9 cellular contexts compared by ENCODE assay signal in genomic region chr19:56253737-56254136, GRCh38. TPM values are rescaled to one million over a fixed set of nuclear protein-coding genes. Genes with fewer than 3 reads are reported as not detected.
DNase-seq lines count a peak whose midpoint lies in the region; ATAC-seq and TF ChIP-seq lines count a peak whose summit lies in the region.
"Had no signal": no experiment of that assay in that cellular context is flagged by ENCODE, and none has a peak within 500 bp of the region (broad histone marks: within the 10 kb centered on the region; RNA-seq: fewer than 3 reads in every experiment).

No MANE protein-coding gene starts in this region.

- no peaks in the 10 kb centered on the region for H3K9me3 ChIP-seq in left lung
- H3K9me3 ChIP-seq: HAP-1 had no signal

- H3F3A ChIP-seq in GM23338 (replicated peaks; ENCODE audit: low read depth) = no peaks in the 10 kb centered on the region

- no peak overlapping the region for H2AFZ ChIP-seq in GM23338

- H3K27me3 ChIP-seq in GM23338 (ENCODE audit: insufficient read depth) (no peaks in the 10 kb centered on the region), brain microvascular endothelial cell (replicated peaks) (no peaks in the 10 kb centered on the region), left lung (no peaks in the 10 kb centered on the region)

- no peaks in the 10 kb centered on the region for H3K79me2 ChIP-seq in GM23338 (replicated peaks; ENCODE audit: insufficient read depth)

- H3K4me3 ChIP-seq in GM23338 (no peak overlapping the region), brain microvascular endothelial cell (ENCODE audit: low read depth, low read length) (no peak overlapping the region), left lung (no peak overlapping the region)
- H3K4me3 ChIP-seq: HAP-1 had no signal

- H3K4me2 ChIP-seq in GM23338 = no peak overlapping the region

- peaks cover 13% of the 10 kb centered on the region; the same call in 2 of the 3 replicates for H3K9me3 Mint-ChIP-seq in GM23338

- TF ChIP-seq CTCF in GM23338 (conservative IDR thresholded peaks at IDR 0.05; ENCODE audit: low read depth in 2 of 2) (peak; percentile 23 to 26; a peak in 2 of 4 replicates), brain microvascular endothelial cell (IDR thresholded peaks at IDR 0.05; ENCODE audit: low read depth, low read length, missing control alignments) (peak; percentile 42), left lung (IDR thresholded peaks at IDR 0.05) (peak in 1 of 2 donors; percentile 21)

- DNase-seq in Ammon's horn (ENCODE audit: low spot score) (peak; percentile 76), GM23338 (ENCODE audit: low spot score) (peak; percentile 46), NCI-H446 treated with DMSO at 0.1 percent for 48 hours (lab: John Stamatoyannopoulos, UW) (peak; percentile 24), brain microvascular endothelial cell (peak; percentile 15), left lung (no peak)
- no peak for DNase-seq in activated naive CD4-positive, alpha-beta T cell (lab: John Stamatoyannopoulos, UW)

- H3K27ac Mint-ChIP-seq in GM23338 = no peak overlapping the region

- H3K4me3 Mint-ChIP-seq in GM23338 = no peak overlapping the region

- intact Hi-C loops in left lung (cut with DNase I) = no loop called here

- in situ Hi-C loops in brain microvascular endothelial cell (cut with HindIII; ENCODE audit: low pct_ligation_motif_present, low sequenced_read_pairs) = no loop called here

- no peak overlapping the region for H3K27ac ChIP-seq in GM23338 (ENCODE audit: low read depth)
- no peak overlapping the region for H3K27ac ChIP-seq in brain microvascular endothelial cell
- no peak overlapping the region for H3K27ac ChIP-seq in left lung

- no peaks in the 10 kb centered on the region; the same call in 1 of the 2 replicates for H3K4me1 ChIP-seq in GM23338 (ENCODE audit: insufficient read depth)
- peaks cover 0 to 6% of the 10 kb centered on the region in 2 donors for H3K4me1 ChIP-seq in left lung
- H3K4me1 ChIP-seq: HAP-1 had no signal

- no peaks in the 10 kb centered on the region for H4K20me1 ChIP-seq in GM23338 (replicated peaks; ENCODE audit: insufficient read depth)

- peaks cover 8% of the 10 kb centered on the region for H3K9me2 ChIP-seq in GM23338 (ENCODE audit: insufficient read depth)

- no peak for ATAC-seq in GM23338
- peak; percentile 74 for ATAC-seq in left lung
- no peak for ATAC-seq in HG03196 (IDR thresholded peaks at IDR 0.05; ENCODE audit: unreplicated experiment)
- ATAC-seq in HG02852 (IDR thresholded peaks at IDR 0.05; ENCODE audit: unreplicated experiment) = no peak

- H3K4me1 Mint-ChIP-seq in GM23338 = no peaks in the 10 kb centered on the region

- H3K36me3 ChIP-seq in GM23338 (ENCODE audit: insufficient read depth) = no peaks in the 10 kb centered on the region
- H3K36me3 ChIP-seq in brain microvascular endothelial cell (replicated peaks) = no peaks in the 10 kb centered on the region
- no peaks in the 10 kb centered on the region for H3K36me3 ChIP-seq in left lung
- H3K36me3 ChIP-seq: HAP-1 had no signal

- peaks cover 8% of the 10 kb centered on the region for H3K27me3 Mint-ChIP-seq in GM23338 (ENCODE audit: insufficient read depth, low read depth, poor library complexity)

- H3K36me3 Mint-ChIP-seq in GM23338 (ENCODE audit: low read depth) = peaks cover 11% of the 10 kb centered on the region

TF ChIP-seq in GM23338, 12 proteins besides CTCF, POLR2A, EP300 and RAD21 (continues in another document):
- TF ChIP-seq STAT1 (IDR thresholded peaks at IDR 0.05; ENCODE audit: unreplicated experiment) = no peak
- no peak for TF ChIP-seq POLR2AphosphoS5 (IDR thresholded peaks at IDR 0.05; ENCODE audit: low read depth)
- TF ChIP-seq EZH2phosphoT487 (IDR thresholded peaks at IDR 0.05; ENCODE audit: unreplicated experiment) = no peak
- no peak for TF ChIP-seq JUNB (IDR thresholded peaks at IDR 0.05; ENCODE audit: unreplicated experiment)
- no peak for TF ChIP-seq ZNF331 (CRISPR knock-in tag; IDR thresholded peaks at IDR 0.05; ENCODE audit: low read depth)
- no peak for TF ChIP-seq EZH2 (IDR thresholded peaks at IDR 0.05; ENCODE audit: low read depth, unreplicated experiment)
- TF ChIP-seq ZNF462 (CRISPR knock-in tag; IDR thresholded peaks at IDR 0.05) = no peak
- no peak for TF ChIP-seq ZNF114 (CRISPR knock-in tag; IDR thresholded peaks at IDR 0.05)
- no peak for TF ChIP-seq CREB1 (CRISPR knock-in tag; IDR thresholded peaks at IDR 0.05; ENCODE audit: low read depth)

RNA-seq across cellular contexts. Expression of gene EDDM13, which starts 18.8 kb away (rescaled TPM):
- not detected in 2 replicates for total RNA-seq in GM23338 (2014; rRNA removed; shearing (Covaris generic))
- polyA plus RNA-seq in GM23338 (2016; fragmentation: Nextera tagmentation; extraction: Ambion mirVana) = 0.68 and 1.5 TPM in 2 replicates
- total RNA-seq in left lung = not detected

RNA-seq across cellular contexts. Expression of gene ZSCAN5C, which starts 51.7 kb away (rescaled TPM):
- not detected in 2 replicates for total RNA-seq in GM23338 (2014; rRNA removed; shearing (Covaris generic))
- polyA plus RNA-seq in GM23338 (2016; fragmentation: Nextera tagmentation; extraction: Ambion mirVana) = not detected in 2 replicates
- total RNA-seq in left lung = not detected

RNA-seq across cellular contexts. Expression of gene ZSCAN5B, which starts 56.2 kb away (rescaled TPM):
- 0.10 TPM in 1 of 2 replicates, not detected in the other for total RNA-seq in GM23338 (2014; rRNA removed; shearing (Covaris generic))
- polyA plus RNA-seq in GM23338 (2016; fragmentation: Nextera tagmentation; extraction: Ambion mirVana) = not detected in 2 replicates
- not detected for total RNA-seq in left lung

Comparison
In these comparisons a context has a peak if more than half of its experiments do, and no peak if none do; other contexts are left out.
1. DNase-seq: peak in Ammon's horn (single experiment), GM23338 (single experiment), NCI-H446 treated with DMSO at 0.1 percent for 48 hours (single experiment) and brain microvascular endothelial cell (single experiment); none in left lung (0 of 2) and activated naive CD4-positive, alpha-beta T cell (0 of 4).